In the genomic region with DNA sequence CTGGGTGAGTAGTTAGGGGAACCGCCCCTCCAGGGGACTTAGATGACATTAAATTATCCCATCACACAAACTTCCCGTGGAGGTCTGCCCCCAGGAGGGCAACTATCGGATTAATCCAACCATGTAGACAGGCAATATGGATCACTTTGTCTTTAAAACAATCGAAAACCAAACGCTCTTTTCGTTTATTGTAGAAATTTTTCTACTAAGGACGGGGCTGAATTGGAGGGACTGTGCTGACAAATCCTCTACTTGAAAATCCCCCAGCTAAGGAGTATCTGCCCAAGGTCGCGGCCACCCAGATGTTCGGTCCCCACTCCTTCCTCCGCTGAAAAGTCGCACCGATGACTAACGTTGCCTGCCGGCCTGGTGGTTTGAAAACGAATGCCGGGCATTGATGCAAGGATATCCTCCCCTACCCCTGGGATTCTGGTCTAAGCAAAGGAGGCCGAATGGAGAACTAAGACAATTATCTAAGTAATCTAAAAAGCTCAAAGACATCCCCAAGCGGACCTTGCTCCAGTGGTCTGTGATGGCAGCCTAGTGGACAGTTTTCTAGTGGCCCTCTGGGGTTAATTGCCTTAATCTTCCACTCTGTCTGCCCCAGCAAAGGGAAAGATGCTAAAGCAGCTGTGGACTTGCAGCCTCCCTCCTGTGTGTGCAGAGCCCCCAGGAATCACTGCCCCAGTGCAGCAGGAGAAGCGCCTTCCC, we compare ENCODE assay signal across 12 cellular contexts. TPM values are rescaled to one million over a fixed set of nuclear protein-coding genes. Genes with fewer than 3 reads are reported as not detected.
DNase-seq lines count a peak whose midpoint lies in the region; ATAC-seq and TF ChIP-seq lines count a peak whose summit lies in the region.
"Had no signal": no experiment of that assay in that cellular context is flagged by ENCODE, and none has a peak within 500 bp of the region (broad histone marks: within the 10 kb centered on the region; RNA-seq: fewer than 3 reads in every experiment).

No MANE protein-coding gene starts in this region.

- intact Hi-C loops in esophagus muscularis mucosa (cut with DNase I) = loop anchor here (2.0 to 5.0 kb wide), 4 partner anchors 499 to 1086 kb away; no protein-coding TSS in a partner anchor

- H3K27me3 ChIP-seq in esophagus muscularis mucosa = peaks cover 11 to 85% (median 39%) of the 10 kb centered on the region in 4 donors

- no peaks in the 10 kb centered on the region for H3K36me3 ChIP-seq in esophagus muscularis mucosa
- H3K36me3 ChIP-seq: cardiac muscle cell had no signal

- peak overlapping the region; percentile 11 for H3K4me3 Mint-ChIP-seq in stimulated activated naive CD8-positive, alpha-beta T cell treated with anti-CD3 and anti-CD28 coated beads, Interleukin-15, Interleukin-2, amounts not matched to agents 100 ng/mL and 50 ng/mL, for 24 hours
- H3K4me3 Mint-ChIP-seq in memory B cell = peak overlapping the region; percentile 28

- no peaks in the 10 kb centered on the region for H3K9me3 ChIP-seq in esophagus muscularis mucosa

- no peak for ATAC-seq in stimulated activated naive CD8-positive, alpha-beta T cell treated with anti-CD3 and anti-CD28 coated beads, Interleukin-15, Interleukin-2, amounts not matched to agents 100 U/mL and 50 U/mL, for 24 hours
- ATAC-seq in memory B cell (ENCODE audit: low read depth) (no peak), GM18517 (IDR thresholded peaks at IDR 0.05; ENCODE audit: unreplicated experiment) (no peak)
- ATAC-seq: K562 had no signal

- no peaks in the 10 kb centered on the region for H3K36me3 Mint-ChIP-seq in stimulated activated naive CD8-positive, alpha-beta T cell treated with anti-CD3 and anti-CD28 coated beads, Interleukin-15, Interleukin-2, amounts not matched to agents 100 ng/mL and 50 ng/mL, for 24 hours (ENCODE audit: low read depth)
- H3K36me3 Mint-ChIP-seq in memory B cell = no peaks in the 10 kb centered on the region

- peaks cover 67% of the 10 kb centered on the region for H3K27me3 Mint-ChIP-seq in stimulated activated naive CD8-positive, alpha-beta T cell treated with anti-CD3 and anti-CD28 coated beads, Interleukin-15, Interleukin-2, amounts not matched to agents 100 ng/mL and 50 ng/mL, for 24 hours
- peaks cover 42% of the 10 kb centered on the region for H3K27me3 Mint-ChIP-seq in memory B cell

- no peak overlapping the region for H3K27ac Mint-ChIP-seq in stimulated activated naive CD8-positive, alpha-beta T cell treated with anti-CD3 and anti-CD28 coated beads, Interleukin-15, Interleukin-2, amounts not matched to agents 100 ng/mL and 50 ng/mL, for 24 hours
- peak overlapping the region; percentile 12 for H3K27ac Mint-ChIP-seq in memory B cell

- H3K4me3 ChIP-seq in esophagus muscularis mucosa = no peak overlapping the region
- H3K4me3 ChIP-seq: K562 had no signal

- peaks cover 36% of the 10 kb centered on the region for H3K4me1 Mint-ChIP-seq in stimulated activated naive CD8-positive, alpha-beta T cell treated with anti-CD3 and anti-CD28 coated beads, Interleukin-15, Interleukin-2, amounts not matched to agents 100 ng/mL and 50 ng/mL, for 24 hours (ENCODE audit: low read depth)
- H3K4me1 Mint-ChIP-seq in memory B cell = peaks cover 24% of the 10 kb centered on the region

- 57% methylated on average over 20 of the region's 20 CpGs for WGBS in esophagus muscularis mucosa

- DNase-seq in stimulated activated naive CD8-positive, alpha-beta T cell treated with anti-CD3 and anti-CD28 coated beads, Interleukin-15, Interleukin-2, amounts not matched to agents 100 U/mL and 50 U/mL, for 24 hours = no peak
- DNase-seq in memory B cell (ENCODE audit: low spot score in 2 of 2) (no peak), GM19240 (ENCODE audit: insufficient read length, low spot score) (no peak), esophagus muscularis mucosa (ENCODE audit: extremely low spot score) (no peak), LoVo (ENCODE audit: low spot score) (no peak)
- DNase-seq: activated CD4-positive, alpha-beta T cell treated with anti-CD3 and anti-CD28 coated beads, Interleukin-2, amount 50 U/mL, for 4 hours had no signal

- no peak for TF ChIP-seq POLR2A in esophagus muscularis mucosa (IDR thresholded peaks at IDR 0.05; ENCODE audit: low read depth)

- peaks cover 21 to 51% (median 45%) of the 10 kb centered on the region in 4 donors for H3K4me1 ChIP-seq in esophagus muscularis mucosa

- no peak for TF ChIP-seq CTCF in esophagus muscularis mucosa (IDR thresholded peaks at IDR 0.05)

- H3K27ac ChIP-seq in angular gyrus (ENCODE audit: low read depth, low read length) = peak overlapping the region; percentile 35
- H3K27ac ChIP-seq in esophagus muscularis mucosa (replicated peaks in 1 of 4) = no peak overlapping the region
- H3K27ac ChIP-seq: C4-2B, cardiac muscle cell had no signal

- H3K9me3 Mint-ChIP-seq in stimulated activated naive CD8-positive, alpha-beta T cell treated with anti-CD3 and anti-CD28 coated beads, Interleukin-15, Interleukin-2, amounts not matched to agents 100 ng/mL and 50 ng/mL, for 24 hours = no peaks in the 10 kb centered on the region
- H3K9me3 Mint-ChIP-seq in memory B cell = peaks cover 2% of the 10 kb centered on the region

- TF ChIP-seq EP300 in esophagus muscularis mucosa (IDR thresholded peaks at IDR 0.05) = no peak

RNA-seq across cellular contexts. Expression of gene FOXC1, which starts 3.7 kb away (rescaled TPM):
- total RNA-seq in esophagus muscularis mucosa = 10 to 100 TPM in 3 of 4 donors, 1 to 10 TPM in 1; 8.7 to 19.7 (median 16.8) TPM
- total RNA-seq: K562 had no signal
